In genomic region chr13:80341098-80341701, GRCh38 we compare ENCODE assay signal across 8 cellular contexts. TPM values are rescaled to one million over a fixed set of nuclear protein-coding genes. Genes with fewer than 3 reads are reported as not detected.
DNase-seq lines count a peak whose midpoint lies in the region; ATAC-seq and TF ChIP-seq lines count a peak whose summit lies in the region.

Gene SPRY2 (minus strand): TSS chr13:80341126. CDS start chr13:80337705, 3,421 bp downstream.

- H3K9me3 ChIP-seq in WERI-Rb-1 (ENCODE audit: severe bottlenecking) (no peaks in the 10 kb centered on the region), lung (ENCODE audit: control insufficient read depth in 2 of 2, insufficient read depth in 1 of 2, low read length in 1 of 2) (no peaks in the 10 kb centered on the region)

- H3K27me3 ChIP-seq in WERI-Rb-1 (ENCODE audit: insufficient read depth, low read depth, severe bottlenecking) (no peaks in the 10 kb centered on the region), lung (ENCODE audit: control insufficient read depth, insufficient read depth) (no peaks in the 10 kb centered on the region)

- peak within 1 kb of the TSS; percentile 89 for H3K4me3 ChIP-seq in AG09309 (ENCODE audit: control insufficient read depth, low read depth, low read length)
- peak within 1 kb of the TSS; percentile 91 for H3K4me3 ChIP-seq in WERI-Rb-1 (ENCODE audit: low read depth, low read length)
- H3K4me3 ChIP-seq in lung, result peak within 1 kb of the TSS; percentile 97

- H3K27ac ChIP-seq in WERI-Rb-1, result peak within 1 kb of the TSS; percentile 69
- H3K27ac ChIP-seq in lung (ENCODE audit: low read depth in 1 of 2, low read length in 1 of 2), result peak within 1 kb of the TSS; percentile 95 to 98

- DNase-seq in AG09309 (ENCODE audit: low read depth), result peak; percentile 86
- peak; percentile 93 to 95 for DNase-seq in NCI-H1930 (lab: John Stamatoyannopoulos, UW)
- DNase-seq in WERI-Rb-1, result peak; percentile 77
- DNase-seq in lung (ENCODE audit: low spot score), result peak; percentile 92
- DNase-seq in stimulated activated naive CD4-positive, alpha-beta T cell treated with Interleukin-2 at 50 U/mL for 16 hours (lab: John Stamatoyannopoulos, UW), result peak; percentile 3

- H3K4me1 ChIP-seq in lung (ENCODE audit: control insufficient read depth in 2 of 2, insufficient read depth in 2 of 2, low read length in 2 of 2), result peaks cover 0 to 10% of the 10 kb centered on the region in 2 donors

- TF ChIP-seq CTCF in AG09309 (IDR thresholded peaks at IDR 0.05; ENCODE audit: control insufficient read depth, insufficient read depth, low read depth, low read length, missing control alignments) (no peak), WERI-Rb-1 (IDR thresholded peaks at IDR 0.05; ENCODE audit: low read depth, low read length) (no peak), lung (IDR thresholded peaks at IDR 0.05; ENCODE audit: control extremely low read depth, extremely low read depth) (no peak)

- H3K36me3 ChIP-seq in WERI-Rb-1 (no peaks in the 10 kb centered on the region), lung (ENCODE audit: control insufficient read depth in 2 of 2, insufficient read depth in 2 of 2, low read length in 2 of 2) (peaks cover 0 to 9% of the 10 kb centered on the region in 2 donors)

- ATAC-seq in GM18520 (IDR thresholded peaks at IDR 0.05; ENCODE audit: unreplicated experiment) (peak; percentile 49), HG02981 (IDR thresholded peaks at IDR 0.05; ENCODE audit: unreplicated experiment) (peak; percentile 59), lung (ENCODE audit: insufficient read depth, low FRiP score) (peak; percentile 73)

- in situ Hi-C loops in endometrial microvascular endothelial cells (cut with HindIII; ENCODE audit: inconsistent ontology term, low pct_unique_long_range_greater_than_20kb, low sequenced_read_pairs), result loop anchor here (10.0 kb wide), 1 partner anchor 406 kb away; no protein-coding TSS in a partner anchor

- 0 to 1% methylated on average over 42 to 55 of the region's 55 CpGs for WGBS in lung, 2 donors

RNA-seq across cellular contexts. Expression of gene SPRY2, which starts in this region (rescaled TPM):
- total RNA-seq in endometrial microvascular endothelial cells (ENCODE audit: inconsistent ontology term) (66.6 TPM), lung (10 to 100 TPM; 30.0 to 49.8 TPM)
- 10 to 100 TPM; 27.1 to 30.1 TPM for polyA plus RNA-seq in lung

Comparison
In these comparisons a context has a peak if more than half of its experiments do, and no peak if none do; other contexts are left out.
1. Peak in every context shown above with its lines: DNase-seq, ATAC-seq, H3K4me3 ChIP-seq and H3K27ac ChIP-seq.
2. DNase-seq: peak in every context shown above with its lines; median percentile 94 in NCI-H1930; 92 in lung; 86 in AG09309; 77 in WERI-Rb-1; 3 in stimulated activated naive CD4-positive, alpha-beta T cell treated with Interleukin-2 at 50 U/mL for 16 hours.